In genomic region chr17:81599719-81600486, GRCh38 we compare ENCODE assay signal across 1 cellular context.
TF ChIP-seq lines count a peak whose summit lies in the region.

No MANE protein-coding gene starts in this region.

TF ChIP-seq in K562, 482 proteins besides CTCF, POLR2A, EP300 and RAD21:
- no peak for TF ChIP-seq MCM5 (IDR thresholded peaks at IDR 0.05; ENCODE audit: low read depth)
- TF ChIP-seq EGR1 (conservative IDR thresholded peaks at IDR 0.05), result no peak
- 0 out of 2 replicates have a peak, but pooled peaks have one; percentile 6 for TF ChIP-seq POLR2G (IDR thresholded peaks at IDR 0.05; ENCODE audit: low read depth, low read length)
